ENCODE assay signal across 15 cellular contexts in genomic region chr7:142806957-142807356, GRCh38. TPM values are rescaled to one million over a fixed set of nuclear protein-coding genes. Genes with fewer than 3 reads are reported as not detected.
DNase-seq lines count a peak whose midpoint lies in the region; ATAC-seq, FAIRE-seq and TF ChIP-seq lines count a peak whose summit lies in the region.
"Had no signal": no experiment of that assay in that cellular context is flagged by ENCODE, and none has a peak within 500 bp of the region (broad histone marks: within the 10 kb centered on the region; RNA-seq: fewer than 3 reads in every experiment).

No MANE protein-coding gene starts in this region.

- no peak for TF ChIP-seq CTCF in PC-3 (conservative IDR thresholded peaks at IDR 0.05; ENCODE audit: low read depth, low read length)
- TF ChIP-seq CTCF in astrocyte (IDR thresholded peaks at IDR 0.05; ENCODE audit: insufficient read depth, low read depth, low read length) = no peak
- no peak for TF ChIP-seq CTCF in spleen (IDR thresholded peaks at IDR 0.05 in 8 of 11, conservative IDR thresholded peaks at IDR 0.05 in 3 of 11)
- TF ChIP-seq CTCF in right lobe of liver (IDR thresholded peaks at IDR 0.05) = no peak

- H3K4me3 ChIP-seq in PC-3 (ENCODE audit: low read length) (peak overlapping the region; percentile 20; the same call in 1 of the 2 replicates), astrocyte (ENCODE audit: insufficient read depth, low read depth, low read length) (no peak overlapping the region), spleen (no peak overlapping the region), right lobe of liver (no peak overlapping the region)
- H3K4me3 ChIP-seq: esophagus muscularis mucosa, SJSA1 had no signal

- intact Hi-C loops in activated CD4-positive, alpha-beta T cell treated with anti-CD3 and anti-CD28 coated beads, Interleukin-2, amount 10 ng/mL, durations not matched to agents 24 days and 14 days (cut with micrococcal nuclease) = loop anchor here (5.0 to 10.0 kb wide), 4 partner anchors 435 to 1252 kb away; partner anchors contain the start of genes AGK, SSBP1 and TCAF1
- intact Hi-C loops in PC-3 (cut with micrococcal nuclease) = no loop called here
- intact Hi-C loops in spleen (cut with DNase I; ENCODE audit: low total_unique reads) = no loop called here
- intact Hi-C loops in right lobe of liver (cut with DNase I) = no loop called here

- H3K36me3 Mint-ChIP-seq in activated CD4-positive, alpha-beta T cell treated with anti-CD3 and anti-CD28 coated beads, Interleukin-2, amount 10 ng/mL, durations not matched to agents 24 days and 14 days (ENCODE audit: low read depth) = peaks cover 41% of the 10 kb centered on the region
- H3K36me3 Mint-ChIP-seq in astrocyte (ENCODE audit: low read depth, unreplicated experiment) = peaks cover 19% of the 10 kb centered on the region

- CTCF ChIA-PET in PC-3 (lab: Charles Lee) = interaction anchor here (8.1 kb wide), 1 partner anchor 23 kb away, joined by 90 read pairs; no protein-coding TSS in a partner anchor

- 81 to 91% (median 83%) methylated on average over 1 of the region's 1 CpG for WGBS in spleen, 5 donors
- 83% methylated on average over 1 of the region's 1 CpG for WGBS in right lobe of liver (ENCODE audit: insufficient coverage, low coverage, low lambda C conversion rate, missing lambda C conversion rate)

- H3K4me2 ChIP-seq in PC-3 (ENCODE audit: low read length) (peak overlapping the region; percentile 24), astrocyte (ENCODE audit: low read length) (peak overlapping the region; percentile 48)

- ATAC-seq in PC-3 (no peak), right lobe of liver (no peak)

- H2AFZ ChIP-seq in PC-3 (ENCODE audit: low read length) (no peak overlapping the region), astrocyte (ENCODE audit: low read depth, low read length) (no peak overlapping the region)

- peak overlapping the region; percentile 73 for H3K4me3 Mint-ChIP-seq in activated CD4-positive, alpha-beta T cell treated with anti-CD3 and anti-CD28 coated beads, Interleukin-2, amount 10 ng/mL, durations not matched to agents 24 days and 14 days
- H3K4me3 Mint-ChIP-seq in astrocyte (ENCODE audit: unreplicated experiment) = no peak overlapping the region

- H3K27me3 ChIP-seq in PC-3 (ENCODE audit: low read length) (no peaks in the 10 kb centered on the region), astrocyte (ENCODE audit: insufficient read depth, low read length) (no peaks in the 10 kb centered on the region), spleen (replicated peaks in 1 of 7) (peaks cover 0 to 5% (median 0%) of the 10 kb centered on the region in 7 donors), right lobe of liver (no peaks in the 10 kb centered on the region)

- H3K4me1 ChIP-seq in PC-3 (ENCODE audit: insufficient read depth, low read length) = peaks cover 48% of the 10 kb centered on the region
- peaks cover 42% of the 10 kb centered on the region for H3K4me1 ChIP-seq in astrocyte (ENCODE audit: insufficient read depth, low read length)
- H3K4me1 ChIP-seq in spleen = peaks cover 22 to 97% (median 75%) of the 10 kb centered on the region in 6 donors
- H3K4me1 ChIP-seq in right lobe of liver = no peaks in the 10 kb centered on the region
- H3K4me1 ChIP-seq: esophagus muscularis mucosa, SJSA1 had no signal

- no peak for TF ChIP-seq POLR2A in spleen (IDR thresholded peaks at IDR 0.05)
- TF ChIP-seq POLR2A in right lobe of liver (IDR thresholded peaks at IDR 0.05) = no peak

- POLR2A ChIA-PET in PC-3 (lab: Charles Lee; ENCODE audit: unreplicated experiment) = no interaction called here

- DNase-seq in activated CD4-positive, alpha-beta T cell treated with anti-CD3 and anti-CD28 coated beads, Interleukin-2, amount 10 ng/mL, durations not matched to agents 24 days and 14 days = peak; percentile 62
- DNase-seq in activated CD4-positive, alpha-beta T cell treated with anti-CD3 and anti-CD28 coated beads for 48 hours = no peak
- DNase-seq in PC-3 = no peak
- DNase-seq in astrocyte (ENCODE audit: low read depth) = no peak
- DNase-seq in spleen = no peak
- no peak for DNase-seq in CD1c-positive myeloid dendritic cell (ENCODE audit: extremely low spot score)
- DNase-seq in NCI-H510A treated with DMSO at 0.1 percent for 48 hours (lab: John Stamatoyannopoulos, UW) = no peak
- DNase-seq in right lobe of liver = no peak
- DNase-seq: COR-L47, NCI-H1417 had no signal

- H3K9me3 Mint-ChIP-seq in activated CD4-positive, alpha-beta T cell treated with anti-CD3 and anti-CD28 coated beads, Interleukin-2, amount 10 ng/mL, durations not matched to agents 24 days and 14 days = no peaks in the 10 kb centered on the region
- H3K9me3 Mint-ChIP-seq in astrocyte (ENCODE audit: unreplicated experiment) = peaks cover 8% of the 10 kb centered on the region

- H3K36me3 ChIP-seq in PC-3 (ENCODE audit: low read depth, low read length) (peaks cover 21% of the 10 kb centered on the region), astrocyte (ENCODE audit: insufficient read depth, low read length) (peaks cover 18% of the 10 kb centered on the region), spleen (peaks cover 0 to 21% (median 12%) of the 10 kb centered on the region in 6 donors), right lobe of liver (no peaks in the 10 kb centered on the region)
- H3K36me3 ChIP-seq: esophagus muscularis mucosa, SJSA1 had no signal

- peak overlapping the region; percentile 99 for H3K27ac Mint-ChIP-seq in activated CD4-positive, alpha-beta T cell treated with anti-CD3 and anti-CD28 coated beads, Interleukin-2, amount 10 ng/mL, durations not matched to agents 24 days and 14 days
- no peak overlapping the region for H3K27ac Mint-ChIP-seq in astrocyte (ENCODE audit: unreplicated experiment)
- H3K27ac Mint-ChIP-seq: progenitor cell of endocrine pancreas had no signal

- no TSS peak for BruUV-seq in PC-3 (replicated peaks; lab: Mats Ljungman, UMichigan)

- H3K27me3 Mint-ChIP-seq in activated CD4-positive, alpha-beta T cell treated with anti-CD3 and anti-CD28 coated beads, Interleukin-2, amount 10 ng/mL, durations not matched to agents 24 days and 14 days = no peaks in the 10 kb centered on the region
- peaks cover 18% of the 10 kb centered on the region for H3K27me3 Mint-ChIP-seq in astrocyte (ENCODE audit: low read depth, unreplicated experiment)

- no peak for FAIRE-seq in astrocyte (lab: Jason Lieb, UNC)
- FAIRE-seq: A204.1 had no signal

- peaks cover 92% of the 10 kb centered on the region for H3K4me1 Mint-ChIP-seq in activated CD4-positive, alpha-beta T cell treated with anti-CD3 and anti-CD28 coated beads, Interleukin-2, amount 10 ng/mL, durations not matched to agents 24 days and 14 days
- H3K4me1 Mint-ChIP-seq in astrocyte (ENCODE audit: low read depth, unreplicated experiment) = peaks cover 42% of the 10 kb centered on the region

- H3K9ac ChIP-seq in PC-3 (ENCODE audit: low read length) (peak overlapping the region; percentile 85), astrocyte (ENCODE audit: low read length) (peak overlapping the region; percentile 28)

- peaks cover 19% of the 10 kb centered on the region for H3F3A ChIP-seq in PC-3 (ENCODE audit: low read length, unreplicated experiment)

- H3K79me2 ChIP-seq in PC-3 (ENCODE audit: low read length) = 0 out of 2 replicates have a peak, but pooled peaks cover under 1% of the 10 kb centered on the region
- H3K79me2 ChIP-seq in astrocyte (ENCODE audit: insufficient read depth, low read length) = peaks cover 4% of the 10 kb centered on the region

- H3K9me2 ChIP-seq in PC-3 (replicated peaks; ENCODE audit: low read length) = no peaks in the 10 kb centered on the region

- H3K9me3 ChIP-seq in PC-3 (ENCODE audit: low read length) = no peaks in the 10 kb centered on the region
- no peaks in the 10 kb centered on the region for H3K9me3 ChIP-seq in astrocyte (ENCODE audit: insufficient read depth, low read depth, low read length)
- no peaks in the 10 kb centered on the region for H3K9me3 ChIP-seq in spleen
- H3K9me3 ChIP-seq in right lobe of liver = no peaks in the 10 kb centered on the region
- H3K9me3 ChIP-seq: esophagus muscularis mucosa, SJSA1 had no signal

- H4K20me1 ChIP-seq in PC-3 (ENCODE audit: low read length) = no peaks in the 10 kb centered on the region
- H4K20me1 ChIP-seq in astrocyte (ENCODE audit: insufficient read depth, low read length) = no peaks in the 10 kb centered on the region

- H3K27ac ChIP-seq in PC-3 (ENCODE audit: low read length) (peak overlapping the region; percentile 98), astrocyte (ENCODE audit: low read depth, low read length) (peak overlapping the region; percentile 96), spleen (peak overlapping the region; percentile 81 to 98 (median 90)), right lobe of liver (peak overlapping the region in 1 of 3 donors; percentile 13)
- H3K27ac ChIP-seq: esophagus muscularis mucosa, SJSA1 had no signal

RNA-seq across cellular contexts. Expression of gene PRSS2, which starts 36.2 kb away (rescaled TPM):
- total RNA-seq in activated CD4-positive, alpha-beta T cell treated with anti-CD3 and anti-CD28 coated beads, Interleukin-2, amount 10 ng/mL, durations not matched to agents 24 days and 14 days = not detected in 2 replicates
- total RNA-seq in PC-3 (2014; rRNA removed) (0.40 TPM in 1 of 2 replicates, not detected in the other), astrocyte (not detected in 2 replicates), spleen (10 to 100 TPM in 2 of 7 donors, 1 to 10 TPM in 1, not detected in 4; 3.8 to 14.5 (median 11.1) TPM), right lobe of liver (under 1 TPM in 1 of 6 experiments, not detected in 5; 0.26 TPM)
- polyA plus RNA-seq in spleen = 1 to 10 TPM; 1.1 to 1.3 (median 1.2) TPM
- total RNA-seq: kidney epithelial cell, SJSA1 had no signal

RNA-seq across cellular contexts. Expression of gene EPHB6, which starts 47.9 kb away (rescaled TPM):
- total RNA-seq in activated CD4-positive, alpha-beta T cell treated with anti-CD3 and anti-CD28 coated beads, Interleukin-2, amount 10 ng/mL, durations not matched to agents 24 days and 14 days = 5.9 and 7.3 TPM in 2 replicates
- 30.5 and 48.2 TPM in 2 replicates for total RNA-seq in PC-3 (2014; rRNA removed)
- 15.7 and 16.2 TPM in 2 replicates for total RNA-seq in astrocyte
- 10 to 100 TPM; 12.3 to 15.5 (median 13.9) TPM for total RNA-seq in spleen
- 10 to 100 TPM; 11.3 to 28.8 (median 23.6) TPM for polyA plus RNA-seq in spleen
- total RNA-seq in right lobe of liver = 1 to 10 TPM; 1.5 to 6.1 (median 3.2) TPM

RNA-seq across cellular contexts. Expression of gene PRSS1, which starts 57.7 kb away (rescaled TPM):
- not detected in 2 replicates for total RNA-seq in activated CD4-positive, alpha-beta T cell treated with anti-CD3 and anti-CD28 coated beads, Interleukin-2, amount 10 ng/mL, durations not matched to agents 24 days and 14 days
- not detected in 2 replicates for total RNA-seq in PC-3 (2014; rRNA removed)
- not detected in 2 replicates for total RNA-seq in astrocyte
- total RNA-seq in spleen = 1 to 10 TPM in 3 of 7 donors, not detected in 4; 2.9 to 6.3 (median 3.0) TPM
- polyA plus RNA-seq in spleen = 1 to 10 TPM in 2 of 3 donors, under 1 TPM in 1; 0.88 to 1.4 (median 1.2) TPM
- not detected for total RNA-seq in right lobe of liver
- total RNA-seq: esophagus muscularis mucosa, SJSA1 had no signal
